In the genomic region with DNA sequence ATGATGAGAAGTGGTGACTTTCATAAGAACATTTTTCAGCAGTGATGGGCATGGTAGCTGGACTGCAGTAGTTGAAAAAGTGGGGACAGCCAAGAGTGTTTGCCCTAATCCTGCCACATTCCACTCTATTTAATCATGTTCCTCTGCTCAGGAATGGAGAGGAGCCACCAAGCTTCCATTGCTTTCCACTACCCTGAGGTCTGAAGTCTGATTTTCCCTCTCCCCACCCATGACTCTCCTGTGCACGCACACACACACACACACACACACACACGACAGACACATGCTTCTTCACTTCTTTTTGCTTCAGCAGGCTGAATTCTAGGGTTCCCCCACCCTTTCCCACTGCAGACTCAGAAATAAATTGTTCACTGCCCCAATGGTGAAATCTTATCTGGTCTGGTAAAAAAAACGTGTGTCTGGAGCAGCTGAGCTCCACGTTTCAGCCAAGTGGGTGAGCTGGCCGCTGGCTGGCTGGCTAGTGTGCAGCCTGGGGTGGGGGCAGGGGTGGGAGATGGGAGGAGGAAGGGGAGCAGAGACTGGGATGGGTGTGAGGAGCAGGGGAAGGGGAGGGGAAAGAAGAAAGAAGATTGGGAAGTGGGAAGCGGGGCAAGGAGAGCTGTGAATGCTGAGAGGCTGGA, we compare ENCODE assay signal across 15 cellular contexts.
DNase-seq lines count a peak whose midpoint lies in the region; ATAC-seq and TF ChIP-seq lines count a peak whose summit lies in the region.
"Had no signal": no experiment of that assay in that cellular context is flagged by ENCODE, and none has a peak within 500 bp of the region (broad histone marks: within the 10 kb centered on the region; RNA-seq: fewer than 3 reads in every experiment).

No MANE protein-coding gene starts in this region.

- no peak for ATAC-seq in left colon
- ATAC-seq in GM18861 (IDR thresholded peaks at IDR 0.05; ENCODE audit: unreplicated experiment), result no peak
- ATAC-seq: body of pancreas had no signal

- no peak overlapping the region for H3K4me3 ChIP-seq in choroid plexus epithelial cell (ENCODE audit: low read depth, low read length)
- H3K4me3 ChIP-seq: body of pancreas, Peyer's patch, testis had no signal

- TF ChIP-seq CTCF in choroid plexus epithelial cell (conservative IDR thresholded peaks at IDR 0.05; ENCODE audit: low read depth, low read length), result no peak

- intact Hi-C loops in left colon (cut with DNase I, micrococcal nuclease), result no loop called here

- DNase-seq in AG08395 (ENCODE audit: low spot score) (peak; percentile 73), LHCN-M2 (ENCODE audit: low read depth) (peak; percentile 38), choroid plexus epithelial cell (ENCODE audit: low read depth) (peak; percentile 0), left kidney (ENCODE audit: low read depth, low spot score) (peak; percentile 53), left colon (no peak), iPS-NIHi7 (ENCODE audit: extremely low spot score) (no peak)
- DNase-seq in central memory CD4-positive, alpha-beta T cell, result no peak
- DNase-seq: activated CD4-positive, alpha-beta T cell treated with anti-CD3 and anti-CD28 coated beads, Interleukin-2, amount 10 ng/mL, durations not matched to agents 7 days and 5 days; Caco-2; NCI-H1105 treated with DMSO at 0.1 percent for 48 hours; NCI-H510A; Peyer's patch; testis had no signal

Comparison
In these comparisons a context has a peak if more than half of its experiments do, and no peak if none do; other contexts are left out.
1. DNase-seq: peak in AG08395 (single experiment), LHCN-M2 (single experiment), choroid plexus epithelial cell (single experiment) and left kidney (single experiment); none in left colon (0 of 2), iPS-NIHi7 (single experiment) and central memory CD4-positive, alpha-beta T cell (single experiment).